ENCODE assay signal across 8 cellular contexts in the genomic region with DNA sequence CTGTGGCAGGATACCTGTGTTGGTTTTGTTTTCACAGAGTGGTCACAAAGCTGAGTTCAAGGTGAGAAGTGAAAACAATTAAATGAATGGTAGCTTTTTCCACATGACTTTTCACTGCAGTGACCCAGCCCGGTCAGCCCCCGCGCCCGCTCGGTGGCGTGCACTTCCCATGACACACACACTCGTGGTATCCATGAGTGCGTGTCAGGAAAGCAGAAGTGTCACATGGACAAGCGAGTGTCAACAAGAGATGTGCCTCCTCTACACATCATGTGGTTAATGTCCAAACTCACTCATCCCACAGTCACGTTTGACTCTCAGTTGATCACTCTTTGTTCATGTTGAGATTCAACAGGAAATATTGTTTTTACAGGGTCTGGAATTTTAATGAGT.
A peak's percentile ranks its signal among the peaks of the same experiment; 100 is the strongest.
DNase-seq lines count a peak whose midpoint lies in the region; ATAC-seq and TF ChIP-seq lines count a peak whose summit lies in the region.

No MANE protein-coding gene starts in this region.

- peak; percentile 56 for ATAC-seq in HG03108 (IDR thresholded peaks at IDR 0.05; ENCODE audit: unreplicated experiment)
- peak; percentile 49 for ATAC-seq in effector memory CD8-positive, alpha-beta T cell (replicated peaks)
- peak; percentile 71 to 75 for ATAC-seq in stimulated activated naive B cell treated with anti-CD40 and anti-IgM and Interleukin-4, amounts not matched to agents 10 μg/mL and 1 μg/mL and 100 μg/mL, for 72 hours (replicated peaks)

- no peak overlapping the region for H3K27ac Mint-ChIP-seq in effector memory CD8-positive, alpha-beta T cell
- H3K27ac Mint-ChIP-seq in stimulated activated naive B cell treated with anti-CD40 and anti-IgM and Interleukin-4, amounts not matched to agents 10 μg/mL and 1 μg/mL and 100 μg/mL, for 72 hours: peak overlapping the region; percentile 99

- no peak for TF ChIP-seq CTCF in RWPE1 (conservative IDR thresholded peaks at IDR 0.05; ENCODE audit: low read depth)

- H3K4me1 Mint-ChIP-seq in effector memory CD8-positive, alpha-beta T cell (ENCODE audit: low read depth in 2 of 2): peaks cover 1 to 4% of the 10 kb centered on the region in 2 donors
- peaks cover 60 to 84% of the 10 kb centered on the region in 2 donors for H3K4me1 Mint-ChIP-seq in stimulated activated naive B cell treated with anti-CD40 and anti-IgM and Interleukin-4, amounts not matched to agents 10 μg/mL and 1 μg/mL and 100 μg/mL, for 72 hours

- CTCF ChIA-PET in RWPE1 (lab: Yijun Ruan, JAX): no interaction called here

- H3K9me3 Mint-ChIP-seq in effector memory CD8-positive, alpha-beta T cell: no peaks in the 10 kb centered on the region
- H3K9me3 Mint-ChIP-seq in stimulated activated naive B cell treated with anti-CD40 and anti-IgM and Interleukin-4, amounts not matched to agents 10 μg/mL and 1 μg/mL and 100 μg/mL, for 72 hours: peaks cover 0 to 3% of the 10 kb centered on the region in 2 donors

- no peak overlapping the region for H3K4me3 Mint-ChIP-seq in effector memory CD8-positive, alpha-beta T cell
- peak overlapping the region; percentile 52 to 74 for H3K4me3 Mint-ChIP-seq in stimulated activated naive B cell treated with anti-CD40 and anti-IgM and Interleukin-4, amounts not matched to agents 10 μg/mL and 1 μg/mL and 100 μg/mL, for 72 hours

- no peaks in the 10 kb centered on the region for H3K27me3 Mint-ChIP-seq in effector memory CD8-positive, alpha-beta T cell
- no peaks in the 10 kb centered on the region for H3K27me3 Mint-ChIP-seq in stimulated activated naive B cell treated with anti-CD40 and anti-IgM and Interleukin-4, amounts not matched to agents 10 μg/mL and 1 μg/mL and 100 μg/mL, for 72 hours

- peak; percentile 44 for DNase-seq in stimulated activated CD4-positive, alpha-beta T cell treated with anti-CD3 and anti-CD28 coated beads, Interleukin-15, amount 100 ng/mL, for 24 hours
- no peak for DNase-seq in stimulated activated CD4-positive, alpha-beta T cell treated with anti-CD3 and anti-CD28 coated beads, Interleukin-4, amount 100 ng/mL, for 1 hour
- DNase-seq in effector memory CD8-positive, alpha-beta T cell: no peak
- DNase-seq in stimulated activated naive B cell treated with anti-CD40 and anti-IgM and Interleukin-4, amounts not matched to agents 10 μg/mL and 1 μg/mL and 100 μg/mL, for 72 hours: peak; percentile 85
- DNase-seq in mucosa of gallbladder (ENCODE audit: low spot score) (no peak), KBM-7 (no peak), RWPE1 (ENCODE audit: low spot score) (no peak)

- POLR2A ChIA-PET in RWPE1 (lab: Yijun Ruan, JAX; ENCODE audit: low non-redundant PET): no interaction called here

- no peak overlapping the region for H3K27ac ChIP-seq in RWPE1

- in situ Hi-C loops in KBM-7 (cut with MboI; ENCODE audit: low pct_unique_long_range_greater_than_20kb, low sequenced_read_pairs): no loop called here

- H3K36me3 Mint-ChIP-seq in effector memory CD8-positive, alpha-beta T cell (ENCODE audit: insufficient read depth): no peaks in the 10 kb centered on the region
- peaks cover 0 to 21% of the 10 kb centered on the region in 2 donors for H3K36me3 Mint-ChIP-seq in stimulated activated naive B cell treated with anti-CD40 and anti-IgM and Interleukin-4, amounts not matched to agents 10 μg/mL and 1 μg/mL and 100 μg/mL, for 72 hours

Comparison
In these comparisons a context has a peak if more than half of its experiments do, and no peak if none do; other contexts are left out.
1. DNase-seq: peak in stimulated activated CD4-positive, alpha-beta T cell treated with anti-CD3 and anti-CD28 coated beads, Interleukin-15, amount 100 ng/mL, for 24 hours (single experiment) and stimulated activated naive B cell treated with anti-CD40 and anti-IgM and Interleukin-4, amounts not matched to agents 10 μg/mL and 1 μg/mL and 100 μg/mL, for 72 hours (single experiment); none in stimulated activated CD4-positive, alpha-beta T cell treated with anti-CD3 and anti-CD28 coated beads, Interleukin-4, amount 100 ng/mL, for 1 hour (single experiment), effector memory CD8-positive, alpha-beta T cell (0 of 3), mucosa of gallbladder (single experiment), KBM-7 (single experiment) and RWPE1 (single experiment).
2. H3K4me3 Mint-ChIP-seq: peak in stimulated activated naive B cell treated with anti-CD40 and anti-IgM and Interleukin-4, amounts not matched to agents 10 μg/mL and 1 μg/mL and 100 μg/mL, for 72 hours (2 of 2); none in effector memory CD8-positive, alpha-beta T cell (0 of 2).
3. Peak in every context shown above with its lines, with median percentiles within 50 percentile points of each other: ATAC-seq.